Comparison of ENCODE assay signal across 2 cellular contexts in the genomic region with DNA sequence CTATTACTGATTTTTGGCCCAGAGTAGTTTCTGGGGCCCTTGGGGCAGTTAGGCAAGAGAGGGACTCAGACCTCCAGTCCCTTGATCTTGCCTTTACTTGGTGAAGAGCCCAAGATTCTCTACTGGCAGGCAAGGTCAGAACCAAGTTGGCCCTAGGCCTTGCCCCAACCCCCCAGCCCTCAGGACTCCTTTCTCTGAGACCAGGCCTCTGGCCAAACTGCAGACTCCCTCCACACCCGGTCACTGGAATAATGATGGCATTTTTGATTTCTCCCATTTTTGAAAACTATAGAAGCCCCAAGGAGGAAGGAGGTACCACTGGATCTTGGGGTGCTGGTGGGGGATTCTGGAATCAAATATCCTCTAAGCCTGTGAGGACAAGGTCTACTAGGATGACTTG.
TF ChIP-seq lines count a peak whose summit lies in the region.

No MANE protein-coding gene starts in this region.

TF ChIP-seq in A549, 52 proteins besides CTCF, POLR2A, EP300 and RAD21:
- no peak for TF ChIP-seq JUNB (IDR thresholded peaks at IDR 0.05)
- TF ChIP-seq EHMT2 (IDR thresholded peaks at IDR 0.05; ENCODE audit: low read depth), result no peak
- no peak for TF ChIP-seq CHD2 (IDR thresholded peaks at IDR 0.05; ENCODE audit: low read length, partially characterized antibody)
- no peak for TF ChIP-seq ZSCAN20 (CRISPR knock-in tag; IDR thresholded peaks at IDR 0.05)
- TF ChIP-seq CBX8 (IDR thresholded peaks at IDR 0.05), result no peak
- no peak for TF ChIP-seq TFCP2L1 (CRISPR knock-in tag; IDR thresholded peaks at IDR 0.05)
- no peak for TF ChIP-seq MYC (IDR thresholded peaks at IDR 0.05; ENCODE audit: borderline replicate concordance, low read length)
- TF ChIP-seq ZFP36 (IDR thresholded peaks at IDR 0.05; ENCODE audit: borderline replicate concordance, partially characterized antibody), result no peak
- no peak for TF ChIP-seq KDM5A (IDR thresholded peaks at IDR 0.05)
- TF ChIP-seq, protein P1, sequence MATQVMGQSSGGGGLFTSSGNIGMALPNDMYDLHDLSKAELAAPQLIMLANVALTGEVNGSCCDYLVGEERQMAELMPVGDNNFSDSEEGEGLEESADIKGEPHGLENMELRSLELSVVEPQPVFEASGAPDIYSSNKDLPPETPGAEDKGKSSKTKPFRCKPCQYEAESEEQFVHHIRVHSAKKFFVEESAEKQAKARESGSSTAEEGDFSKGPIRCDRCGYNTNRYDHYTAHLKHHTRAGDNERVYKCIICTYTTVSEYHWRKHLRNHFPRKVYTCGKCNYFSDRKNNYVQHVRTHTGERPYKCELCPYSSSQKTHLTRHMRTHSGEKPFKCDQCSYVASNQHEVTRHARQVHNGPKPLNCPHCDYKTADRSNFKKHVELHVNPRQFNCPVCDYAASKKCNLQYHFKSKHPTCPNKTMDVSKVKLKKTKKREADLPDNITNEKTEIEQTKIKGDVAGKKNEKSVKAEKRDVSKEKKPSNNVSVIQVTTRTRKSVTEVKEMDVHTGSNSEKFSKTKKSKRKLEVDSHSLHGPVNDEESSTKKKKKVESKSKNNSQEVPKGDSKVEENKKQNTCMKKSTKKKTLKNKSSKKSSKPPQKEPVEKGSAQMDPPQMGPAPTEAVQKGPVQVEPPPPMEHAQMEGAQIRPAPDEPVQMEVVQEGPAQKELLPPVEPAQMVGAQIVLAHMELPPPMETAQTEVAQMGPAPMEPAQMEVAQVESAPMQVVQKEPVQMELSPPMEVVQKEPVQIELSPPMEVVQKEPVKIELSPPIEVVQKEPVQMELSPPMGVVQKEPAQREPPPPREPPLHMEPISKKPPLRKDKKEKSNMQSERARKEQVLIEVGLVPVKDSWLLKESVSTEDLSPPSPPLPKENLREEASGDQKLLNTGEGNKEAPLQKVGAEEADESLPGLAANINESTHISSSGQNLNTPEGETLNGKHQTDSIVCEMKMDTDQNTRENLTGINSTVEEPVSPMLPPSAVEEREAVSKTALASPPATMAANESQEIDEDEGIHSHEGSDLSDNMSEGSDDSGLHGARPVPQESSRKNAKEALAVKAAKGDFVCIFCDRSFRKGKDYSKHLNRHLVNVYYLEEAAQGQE (IDR thresholded peaks at IDR 0.05), result no peak
- TF ChIP-seq ESRRA (IDR thresholded peaks at IDR 0.05; ENCODE audit: borderline replicate concordance, low read length), result no peak
- no peak for TF ChIP-seq HOXB13 (CRISPR knock-in tag; IDR thresholded peaks at IDR 0.05; ENCODE audit: low read depth)
- TF ChIP-seq GATA3 (IDR thresholded peaks at IDR 0.05; ENCODE audit: borderline replicate concordance), result no peak

TF ChIP-seq in HCT116, 20 proteins besides CTCF, POLR2A, EP300 and RAD21:
- TF ChIP-seq JUND (IDR thresholded peaks at IDR 0.05), result no peak
- TF ChIP-seq, protein P2, sequence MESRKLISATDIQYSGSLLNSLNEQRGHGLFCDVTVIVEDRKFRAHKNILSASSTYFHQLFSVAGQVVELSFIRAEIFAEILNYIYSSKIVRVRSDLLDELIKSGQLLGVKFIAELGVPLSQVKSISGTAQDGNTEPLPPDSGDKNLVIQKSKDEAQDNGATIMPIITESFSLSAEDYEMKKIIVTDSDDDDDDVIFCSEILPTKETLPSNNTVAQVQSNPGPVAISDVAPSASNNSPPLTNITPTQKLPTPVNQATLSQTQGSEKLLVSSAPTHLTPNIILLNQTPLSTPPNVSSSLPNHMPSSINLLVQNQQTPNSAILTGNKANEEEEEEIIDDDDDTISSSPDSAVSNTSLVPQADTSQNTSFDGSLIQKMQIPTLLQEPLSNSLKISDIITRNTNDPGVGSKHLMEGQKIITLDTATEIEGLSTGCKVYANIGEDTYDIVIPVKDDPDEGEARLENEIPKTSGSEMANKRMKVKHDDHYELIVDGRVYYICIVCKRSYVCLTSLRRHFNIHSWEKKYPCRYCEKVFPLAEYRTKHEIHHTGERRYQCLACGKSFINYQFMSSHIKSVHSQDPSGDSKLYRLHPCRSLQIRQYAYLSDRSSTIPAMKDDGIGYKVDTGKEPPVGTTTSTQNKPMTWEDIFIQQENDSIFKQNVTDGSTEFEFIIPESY (IDR thresholded peaks at IDR 0.05; ENCODE audit: extremely low read depth, insufficient replicate concordance, low read length), result no peak
- TF ChIP-seq POLR2AphosphoS5 (IDR thresholded peaks at IDR 0.05; ENCODE audit: low read depth, low read length), result no peak
- no peak for TF ChIP-seq TCF7L2 (IDR thresholded peaks at IDR 0.05; ENCODE audit: borderline replicate concordance, extremely low read depth, insufficient read depth, insufficient read length)
- TF ChIP-seq YY1 (IDR thresholded peaks at IDR 0.05; ENCODE audit: extremely low read depth, insufficient replicate concordance, low read depth, low read length), result no peak
- no peak for TF ChIP-seq CEBPB (IDR thresholded peaks at IDR 0.05; ENCODE audit: low read depth)
- TF ChIP-seq SIN3A (IDR thresholded peaks at IDR 0.05; ENCODE audit: low read depth), result no peak
- no peak for TF ChIP-seq CBX3 (IDR thresholded peaks at IDR 0.05; ENCODE audit: low read depth)
- TF ChIP-seq, protein P3, sequence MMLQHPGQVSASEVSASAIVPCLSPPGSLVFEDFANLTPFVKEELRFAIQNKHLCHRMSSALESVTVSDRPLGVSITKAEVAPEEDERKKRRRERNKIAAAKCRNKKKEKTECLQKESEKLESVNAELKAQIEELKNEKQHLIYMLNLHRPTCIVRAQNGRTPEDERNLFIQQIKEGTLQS (IDR thresholded peaks at IDR 0.05), result no peak
- TF ChIP-seq ELF1 (IDR thresholded peaks at IDR 0.05; ENCODE audit: borderline replicate concordance, low read depth), result no peak
- TF ChIP-seq ZNF274 (IDR thresholded peaks at IDR 0.05; ENCODE audit: low read depth, low read length), result no peak
- TF ChIP-seq SP1 (IDR thresholded peaks at IDR 0.05; ENCODE audit: low read depth), result no peak
- TF ChIP-seq, protein P4, sequence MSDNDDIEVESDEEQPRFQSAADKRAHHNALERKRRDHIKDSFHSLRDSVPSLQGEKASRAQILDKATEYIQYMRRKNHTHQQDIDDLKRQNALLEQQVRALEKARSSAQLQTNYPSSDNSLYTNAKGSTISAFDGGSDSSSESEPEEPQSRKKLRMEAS (IDR thresholded peaks at IDR 0.05), result no peak
- TF ChIP-seq, protein P1 (IDR thresholded peaks at IDR 0.05; ENCODE audit: low read depth), result no peak
- no peak for TF ChIP-seq EZH2 (IDR thresholded peaks at IDR 0.05)
- TF ChIP-seq FOSL1 (IDR thresholded peaks at IDR 0.05; ENCODE audit: low read depth), result no peak
- no peak for TF ChIP-seq SRF (IDR thresholded peaks at IDR 0.05; ENCODE audit: low read depth)
TF ChIP-seq in HCT116: peak in this region for 0.
